Comparison of ENCODE assay signal across 17 cellular contexts in genomic region chr14:56176530-56176929, GRCh38.
"Had no signal": no experiment of that assay in that cellular context is flagged by ENCODE, and none has a peak within 500 bp of the region (broad histone marks: within the 10 kb centered on the region; RNA-seq: fewer than 3 reads in every experiment).

No MANE protein-coding gene starts in this region.

- H3K4me3 Mint-ChIP-seq: activated CD4-positive, alpha-beta T cell treated with anti-CD3 and anti-CD28 coated beads, Interleukin-2, amount 10 ng/mL, durations not matched to agents 24 days and 14 days; activated naive CD8-positive, alpha-beta T cell treated with anti-CD3 and anti-CD28 coated beads for 36 hours; brain; nephron; type B pancreatic cell had no signal

- FAIRE-seq: endothelial cell of umbilical vein, TTC549 had no signal

- DNase-seq: activated CD4-positive, alpha-beta T cell treated with anti-CD3 and anti-CD28 coated beads, Interleukin-2, amount 10 ng/mL, durations not matched to agents 24 days and 14 days; activated CD4-positive, CD25-positive, alpha-beta regulatory T cell; activated CD8-positive, alpha-beta memory T cell treated with anti-CD3 and anti-CD28 coated beads, Interleukin-2, amount 50 U/mL, for 48 hours; activated gamma-delta T cell treated with Interleukin-2 at 50 U/mL for 16 hours; activated naive CD8-positive, alpha-beta T cell treated with anti-CD3 and anti-CD28 coated beads for 36 hours; amygdala; cortex of kidney; effector CD4-positive, alpha-beta T cell; kidney glomerular epithelial cell; nucleus accumbens; stimulated activated CD4-positive, alpha-beta T cell treated with anti-CD3 and anti-CD28 coated beads, Interleukin-2, amount 100 ng/mL, for 48 hours; stimulated activated naive CD4-positive, alpha-beta T cell had no signal

- H3K4me1 Mint-ChIP-seq: nephron had no signal

- H3K36me3 Mint-ChIP-seq: activated naive CD8-positive, alpha-beta T cell treated with anti-CD3 and anti-CD28 coated beads for 36 hours had no signal

- H3K27me3 Mint-ChIP-seq: activated CD4-positive, alpha-beta T cell treated with anti-CD3 and anti-CD28 coated beads, Interleukin-2, amount 10 ng/mL, durations not matched to agents 24 days and 14 days; activated naive CD8-positive, alpha-beta T cell treated with anti-CD3 and anti-CD28 coated beads for 36 hours; type B pancreatic cell had no signal

- H3K27ac Mint-ChIP-seq: activated CD4-positive, alpha-beta T cell treated with anti-CD3 and anti-CD28 coated beads, Interleukin-2, amount 10 ng/mL, durations not matched to agents 24 days and 14 days; activated naive CD8-positive, alpha-beta T cell treated with anti-CD3 and anti-CD28 coated beads for 36 hours; brain; nephron; type B pancreatic cell had no signal

- H3K9me3 Mint-ChIP-seq: activated naive CD8-positive, alpha-beta T cell treated with anti-CD3 and anti-CD28 coated beads for 36 hours; nephron had no signal
